8 cellular contexts compared by ENCODE assay signal in the genomic region with DNA sequence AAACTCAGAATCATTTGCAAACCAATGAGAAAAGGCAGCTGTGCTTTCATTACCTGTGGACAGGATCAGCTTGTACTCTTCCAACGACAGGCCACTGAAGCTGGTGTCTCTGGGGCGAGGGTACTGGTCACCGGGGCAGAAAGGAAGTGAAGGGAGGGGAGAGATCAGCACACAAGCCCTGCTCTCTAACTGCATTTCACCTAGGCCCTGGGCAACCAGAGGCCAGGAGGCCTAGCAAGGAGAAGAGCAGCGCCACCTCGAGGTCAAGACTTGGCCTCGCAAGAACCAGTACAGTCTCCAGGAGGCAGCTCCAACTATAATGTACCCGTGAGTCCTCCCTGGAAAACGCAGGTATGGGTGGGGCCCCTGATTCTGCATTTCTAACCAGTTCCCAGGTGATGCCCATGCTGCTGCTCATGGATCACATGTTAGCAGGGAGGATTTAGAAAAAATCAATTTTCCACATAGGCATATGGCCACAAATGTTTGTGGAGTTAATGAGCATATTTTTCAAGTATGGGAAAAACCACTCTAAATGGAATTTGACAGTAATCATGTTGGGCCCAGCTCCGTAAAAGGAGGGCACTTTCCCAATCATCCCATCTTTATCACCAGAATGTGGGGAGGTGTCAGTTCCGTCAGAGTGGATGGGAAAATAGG. TPM values are rescaled to one million over a fixed set of nuclear protein-coding genes. Genes with fewer than 3 reads are reported as not detected.
A peak's percentile ranks its signal among the peaks of the same experiment; 100 is the strongest.
DNase-seq lines count a peak whose midpoint lies in the region; ATAC-seq and TF ChIP-seq lines count a peak whose summit lies in the region.

No MANE protein-coding gene starts in this region.

- TF ChIP-seq CTCF in CD14-positive monocyte (IDR thresholded peaks at IDR 0.05) (peak; percentile 63), lower lobe of right lung (IDR thresholded peaks at IDR 0.05) (peak; percentile 71)

- DNase-seq in CD14-positive monocyte (ENCODE audit: low spot score) (no peak), NCI-H128 (lab: John Stamatoyannopoulos, UW; ENCODE audit: unreplicated experiment) (peak; percentile 55), cerebellar cortex (ENCODE audit: low spot score) (peak; percentile 79), lower lobe of right lung (peak; percentile 79)
- DNase-seq in activated CD4-positive, CD25-positive, alpha-beta regulatory T cell treated with anti-CD3 and anti-CD28 coated beads, Interleukin-2, amount 50 U/mL, for 16 hours (ENCODE audit: low read depth, low spot score): peak; percentile 48
- DNase-seq in stimulated activated CD8-positive, alpha-beta memory T cell treated with anti-CD3 and anti-CD28 coated beads, Interleukin-2, amount 100 ng/mL, for 1 hour (ENCODE audit: low read depth in 2 of 2): peak; percentile 50 to 59

- no peak overlapping the region for H3K27ac ChIP-seq in lower lobe of right lung

- H3K4me1 ChIP-seq in lower lobe of right lung: peaks cover 30% of the 10 kb centered on the region

- ATAC-seq in GM21390 (IDR thresholded peaks at IDR 0.05; ENCODE audit: unreplicated experiment): peak; percentile 73
- ATAC-seq in lower lobe of right lung: peak; percentile 75 to 76
- no peak for ATAC-seq in GM21723 (IDR thresholded peaks at IDR 0.05; ENCODE audit: unreplicated experiment)

- peak overlapping the region in 2 of 7 donors; percentile 21 to 46 for H3K27ac Mint-ChIP-seq in CD14-positive monocyte

- intact Hi-C loops in CD14-positive monocyte (cut with micrococcal nuclease): loop anchor here in 1 of 2 donors (5.0 kb wide), 1 partner anchor 113 kb away; no protein-coding TSS in a partner anchor
- intact Hi-C loops in lower lobe of right lung (cut with DNase I): no loop called here

- H3K9me3 Mint-ChIP-seq in CD14-positive monocyte: no peaks in the 10 kb centered on the region

- H3K27me3 Mint-ChIP-seq in CD14-positive monocyte (ENCODE audit: low read depth in 3 of 3): peaks cover 0 to 1% (median 0%) of the 10 kb centered on the region in 3 donors

- peaks cover 46 to 51% of the 10 kb centered on the region in 2 donors for H3K36me3 Mint-ChIP-seq in CD14-positive monocyte

- H3K36me3 ChIP-seq in lower lobe of right lung: peaks cover 36% of the 10 kb centered on the region

- H3K4me3 ChIP-seq in lower lobe of right lung: no peak overlapping the region

- no peak overlapping the region for H3K4me3 Mint-ChIP-seq in CD14-positive monocyte

- H3K9me3 ChIP-seq in lower lobe of right lung: no peaks in the 10 kb centered on the region

- H3K4me1 Mint-ChIP-seq in CD14-positive monocyte: no peaks in the 10 kb centered on the region

- no peaks in the 10 kb centered on the region for H3K27me3 ChIP-seq in lower lobe of right lung (ENCODE audit: low read depth)

RNA-seq across cellular contexts. Expression of a gene that starts 11.0 kb away (rescaled TPM):
- 10 to 100 TPM; 37.2 to 39.3 TPM for polyA plus RNA-seq in CD14-positive monocyte
- 39.6 TPM for total RNA-seq in lower lobe of right lung

RNA-seq across cellular contexts. Expression of a gene that starts 46.2 kb away (rescaled TPM):
- not detected for polyA plus RNA-seq in CD14-positive monocyte
- total RNA-seq in lower lobe of right lung: 3.5 TPM
